Comparison of ENCODE assay signal across 8 cellular contexts in genomic region chr7:157228864-157229422, GRCh38.
DNase-seq lines count a peak whose midpoint lies in the region; ATAC-seq and TF ChIP-seq lines count a peak whose summit lies in the region.

No MANE protein-coding gene starts in this region.

- no peak overlapping the region for H3K27ac ChIP-seq in right lobe of liver

- H3K9me3 Mint-ChIP-seq in activated CD8-positive, alpha-beta T cell treated with anti-CD3 and anti-CD28 coated beads, Interleukin-2, amount 10 ng/mL, durations not matched to agents 7 days and 5 days (ENCODE audit: insufficient read depth): no peaks in the 10 kb centered on the region

- no peak overlapping the region for H3K4me3 ChIP-seq in right lobe of liver

- H3K9me3 ChIP-seq in right lobe of liver: no peaks in the 10 kb centered on the region

- peaks cover 31% of the 10 kb centered on the region for H3K36me3 Mint-ChIP-seq in activated CD8-positive, alpha-beta T cell treated with anti-CD3 and anti-CD28 coated beads, Interleukin-2, amount 10 ng/mL, durations not matched to agents 7 days and 5 days (ENCODE audit: low read depth)

- peak; percentile 49 for ATAC-seq in activated CD8-positive, alpha-beta T cell treated with anti-CD3 and anti-CD28 coated beads, Interleukin-2, amount 10 ng/mL, durations not matched to agents 7 days and 5 days
- ATAC-seq in right lobe of liver: peak; percentile 57 to 67 (median 62)
- no peak for ATAC-seq in HG03025 (IDR thresholded peaks at IDR 0.05; ENCODE audit: low FRiP score, unreplicated experiment)
- no peak for ATAC-seq in GM18907 (IDR thresholded peaks at IDR 0.05; ENCODE audit: unreplicated experiment)
- ATAC-seq in HG02588 (IDR thresholded peaks at IDR 0.05; ENCODE audit: unreplicated experiment): no peak

- peak in 3 of 4 donors; percentile 21 to 36 (median 29) for TF ChIP-seq CTCF in right lobe of liver (IDR thresholded peaks at IDR 0.05)

- 87% methylated on average over 3 of the region's 8 CpGs for WGBS in right lobe of liver (ENCODE audit: insufficient coverage, low coverage, low lambda C conversion rate, missing lambda C conversion rate)

- no peaks in the 10 kb centered on the region for H3K27me3 ChIP-seq in right lobe of liver

- POLR2A ChIA-PET in activated CD8-positive, alpha-beta T cell treated with anti-CD3 and anti-CD28 coated beads, Interleukin-2, amount 10 ng/mL, durations not matched to agents 7 days and 5 days (lab: Charles Lee): no interaction called here

- peaks cover 0 to 70% (median 17%) of the 10 kb centered on the region in 4 donors for H3K36me3 ChIP-seq in right lobe of liver

- no peaks in the 10 kb centered on the region for H3K27me3 Mint-ChIP-seq in activated CD8-positive, alpha-beta T cell treated with anti-CD3 and anti-CD28 coated beads, Interleukin-2, amount 10 ng/mL, durations not matched to agents 7 days and 5 days (ENCODE audit: low read depth)

- no peak overlapping the region for H3K4me3 Mint-ChIP-seq in activated CD8-positive, alpha-beta T cell treated with anti-CD3 and anti-CD28 coated beads, Interleukin-2, amount 10 ng/mL, durations not matched to agents 7 days and 5 days

- H3K27ac Mint-ChIP-seq in activated CD8-positive, alpha-beta T cell treated with anti-CD3 and anti-CD28 coated beads, Interleukin-2, amount 10 ng/mL, durations not matched to agents 7 days and 5 days: no peak overlapping the region

- H3K4me1 ChIP-seq in right lobe of liver: no peaks in the 10 kb centered on the region

- DNase-seq in NCI-H2227 (lab: John Stamatoyannopoulos, UW; ENCODE audit: unreplicated experiment) (peak; percentile 19), NCI-H2227 treated with DMSO at 0.1 percent for 48 hours (lab: John Stamatoyannopoulos, UW) (no peak), HuH-7.5 (ENCODE audit: low spot score) (peak; percentile 27), right lobe of liver (no peak)
- DNase-seq in activated CD8-positive, alpha-beta T cell treated with anti-CD3 and anti-CD28 coated beads, Interleukin-2, amount 10 ng/mL, durations not matched to agents 7 days and 5 days: peak; percentile 45

- no peaks in the 10 kb centered on the region for H3K4me1 Mint-ChIP-seq in activated CD8-positive, alpha-beta T cell treated with anti-CD3 and anti-CD28 coated beads, Interleukin-2, amount 10 ng/mL, durations not matched to agents 7 days and 5 days (ENCODE audit: low read depth)

- intact Hi-C loops in right lobe of liver (cut with DNase I): no loop called here

- CTCF ChIA-PET in activated CD8-positive, alpha-beta T cell treated with anti-CD3 and anti-CD28 coated beads, Interleukin-2, amount 10 ng/mL, durations not matched to agents 7 days and 5 days (lab: Charles Lee): no interaction called here

- no peak for TF ChIP-seq POLR2A in right lobe of liver (IDR thresholded peaks at IDR 0.05)

Comparison
In these comparisons a context has a peak if more than half of its experiments do, and no peak if none do; other contexts are left out.
1. DNase-seq: peak in NCI-H2227 (single experiment), HuH-7.5 (single experiment) and activated CD8-positive, alpha-beta T cell treated with anti-CD3 and anti-CD28 coated beads, Interleukin-2, amount 10 ng/mL, durations not matched to agents 7 days and 5 days (single experiment); none in NCI-H2227 treated with DMSO at 0.1 percent for 48 hours (single experiment) and right lobe of liver (0 of 3).
2. ATAC-seq: peak in activated CD8-positive, alpha-beta T cell treated with anti-CD3 and anti-CD28 coated beads, Interleukin-2, amount 10 ng/mL, durations not matched to agents 7 days and 5 days (single experiment) and right lobe of liver (4 of 4); none in HG03025 (single experiment), GM18907 (single experiment) and HG02588 (single experiment).